In genomic region chr14:80304125-80304766, GRCh38 we compare ENCODE assay signal across 1 cellular context.
TF ChIP-seq lines count a peak whose summit lies in the region.

No MANE protein-coding gene starts in this region.

TF ChIP-seq in SK-N-SH treated with all-trans-retinoic acid at 6 μM for 48 hours, 23 proteins besides CTCF, POLR2A, EP300 and RAD21 (continued from another document):
- TF ChIP-seq POU6F1 (CRISPR knock-in tag; IDR thresholded peaks at IDR 0.05; ENCODE audit: borderline replicate concordance, low read depth) (no peak), ZFP3 (CRISPR knock-in tag; IDR thresholded peaks at IDR 0.05) (no peak), CSDC2 (CRISPR knock-in tag; IDR thresholded peaks at IDR 0.05) (no peak), ARNTL (CRISPR knock-in tag; IDR thresholded peaks at IDR 0.05; ENCODE audit: borderline replicate concordance, low read depth) (no peak), ISL1 (CRISPR knock-in tag; IDR thresholded peaks at IDR 0.05) (no peak), ZNF8 (CRISPR knock-in tag; IDR thresholded peaks at IDR 0.05) (no peak), BACH2 (CRISPR knock-in tag; IDR thresholded peaks at IDR 0.05; ENCODE audit: borderline replicate concordance) (no peak), ZNF70 (CRISPR knock-in tag; IDR thresholded peaks at IDR 0.05) (no peak), TOX (CRISPR knock-in tag; IDR thresholded peaks at IDR 0.05; ENCODE audit: borderline replicate concordance) (no peak), PATZ1 (CRISPR knock-in tag; IDR thresholded peaks at IDR 0.05; ENCODE audit: borderline replicate concordance) (no peak)
- TF ChIP-seq, protein P1, sequence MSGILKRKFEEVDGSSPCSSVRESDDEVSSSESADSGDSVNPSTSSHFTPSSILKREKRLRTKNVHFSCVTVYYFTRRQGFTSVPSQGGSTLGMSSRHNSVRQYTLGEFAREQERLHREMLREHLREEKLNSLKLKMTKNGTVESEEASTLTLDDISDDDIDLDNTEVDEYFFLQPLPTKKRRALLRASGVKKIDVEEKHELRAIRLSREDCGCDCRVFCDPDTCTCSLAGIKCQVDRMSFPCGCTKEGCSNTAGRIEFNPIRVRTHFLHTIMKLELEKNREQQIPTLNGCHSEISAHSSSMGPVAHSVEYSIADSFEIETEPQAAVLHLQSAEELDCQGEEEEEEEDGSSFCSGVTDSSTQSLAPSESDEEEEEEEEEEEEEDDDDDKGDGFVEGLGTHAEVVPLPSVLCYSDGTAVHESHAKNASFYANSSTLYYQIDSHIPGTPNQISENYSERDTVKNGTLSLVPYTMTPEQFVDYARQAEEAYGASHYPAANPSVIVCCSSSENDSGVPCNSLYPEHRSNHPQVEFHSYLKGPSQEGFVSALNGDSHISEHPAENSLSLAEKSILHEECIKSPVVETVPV (CRISPR knock-in tag; IDR thresholded peaks at IDR 0.05), result no peak
